In the genomic region with DNA sequence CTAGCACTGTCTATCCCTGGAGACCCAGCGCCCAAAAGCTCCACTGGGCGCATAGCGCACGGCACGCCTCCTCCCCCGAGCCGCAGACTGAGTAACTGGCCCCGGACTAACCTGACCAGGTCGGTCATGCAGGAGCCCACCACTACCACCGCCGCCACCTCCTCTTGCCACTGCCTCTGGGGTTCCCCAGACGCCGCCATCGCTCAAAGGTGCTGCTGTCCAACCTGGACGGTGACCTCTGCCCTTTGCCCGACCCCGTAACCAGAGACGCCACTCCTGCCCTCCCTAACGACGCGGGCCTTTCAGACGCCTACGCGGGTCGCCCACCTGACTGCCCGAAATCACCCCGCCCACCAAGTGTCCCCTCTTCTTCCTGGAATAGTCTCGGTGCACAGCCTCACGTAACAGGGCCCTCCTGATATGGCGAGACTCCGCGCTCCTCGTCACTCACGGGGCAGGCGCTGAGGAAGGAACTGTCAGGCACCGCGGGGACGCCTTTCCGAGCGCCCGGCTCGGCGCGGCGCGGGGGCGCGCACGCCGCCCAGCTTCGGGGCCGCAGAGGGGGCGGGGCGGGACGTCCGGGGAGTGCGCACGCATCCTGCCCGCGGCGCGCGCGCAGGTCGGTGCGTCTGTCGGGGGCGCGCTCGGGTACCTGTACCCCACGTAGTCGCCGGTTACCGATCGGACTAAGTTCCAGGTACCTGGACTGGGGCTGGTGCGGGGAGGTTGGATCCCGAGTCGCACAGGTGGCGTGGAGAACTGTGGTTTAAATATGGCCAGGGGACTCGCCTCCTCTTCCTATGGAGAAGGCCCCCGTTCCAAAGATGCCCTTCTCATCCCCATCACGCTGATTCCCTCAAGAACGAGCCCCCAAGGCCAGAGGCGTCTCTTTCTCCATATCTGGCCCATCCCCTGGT, we compare ENCODE assay signal across 8 cellular contexts. TPM values are rescaled to one million over a fixed set of nuclear protein-coding genes. Genes with fewer than 3 reads are reported as not detected.
A peak's percentile ranks its signal among the peaks of the same experiment; 100 is the strongest.
DNase-seq lines count a peak whose midpoint lies in the region; ATAC-seq and TF ChIP-seq lines count a peak whose summit lies in the region.

BABAM2 (plus strand) TSS at position 584 of the 917 bp plus-strand sequence. CDS start 3,828 bp downstream, outside the sequence.
RBKS (minus strand) TSS at position 242 of the 917 bp plus-strand sequence; CDS start at position 200, 42 bp downstream.

- H4K20me1 ChIP-seq in GM23338 (replicated peaks; ENCODE audit: insufficient read depth): no peaks in the 10 kb centered on the region
- no peaks in the 10 kb centered on the region for H4K20me1 ChIP-seq in Karpas-422 (ENCODE audit: insufficient read depth, low read depth, low read length)
- no peaks in the 10 kb centered on the region for H4K20me1 ChIP-seq in fibroblast of lung (ENCODE audit: control insufficient read depth, extremely low read depth, insufficient read depth, low read length)

- H3K4me1 Mint-ChIP-seq in GM23338: peaks cover 3% of the 10 kb centered on the region; the same call in 1 of the 3 replicates
- peaks cover 25 to 65% (median 47%) of the 10 kb centered on the region in 4 donors for H3K4me1 Mint-ChIP-seq in naive thymus-derived CD8-positive, alpha-beta T cell

- H3K79me2 ChIP-seq in GM23338 (replicated peaks; ENCODE audit: insufficient read depth): peaks cover 12% of the 10 kb centered on the region
- peaks cover 26% of the 10 kb centered on the region for H3K79me2 ChIP-seq in Karpas-422 (ENCODE audit: low read length)
- peaks cover 6% of the 10 kb centered on the region for H3K79me2 ChIP-seq in fibroblast of lung (ENCODE audit: control insufficient read depth, insufficient read depth, low read length)

- H3K4me3 ChIP-seq in GM23338 (peak within 1 kb of the TSS; percentile 87), Karpas-422 (ENCODE audit: low read length) (peak within 1 kb of the TSS; percentile 89), fibroblast of lung (replicated peaks in 1 of 4; ENCODE audit: control extremely low read depth in 1 of 4, insufficient read depth in 1 of 4, low read depth in 3 of 4, low read length in 4 of 4) (peak within 1 kb of the TSS; percentile 67 to 92 (median 86))

- H3K4me2 ChIP-seq in GM23338 (peak within 1 kb of the TSS; percentile 83), Karpas-422 (ENCODE audit: low read depth, low read length, poor library complexity, severe bottlenecking) (peak within 1 kb of the TSS; percentile 98), fibroblast of lung (ENCODE audit: extremely low read depth, insufficient read depth, low read length) (peak within 1 kb of the TSS; percentile 93)

- peak within 1 kb of the TSS; percentile 100 for H3K4me3 Mint-ChIP-seq in GM23338
- H3K4me3 Mint-ChIP-seq in naive thymus-derived CD8-positive, alpha-beta T cell: peak within 1 kb of the TSS; percentile 94 to 99 (median 98)

- H3K27ac Mint-ChIP-seq in GM23338: peak within 1 kb of the TSS; percentile 99
- peak within 1 kb of the TSS; percentile 98 to 100 (median 100) for H3K27ac Mint-ChIP-seq in naive thymus-derived CD8-positive, alpha-beta T cell

- DNase-seq in DMS79 treated with DMSO at 0.1 percent for 48 hours (lab: John Stamatoyannopoulos, UW): peak; percentile 91
- peak; percentile 91 for DNase-seq in GM23338 (ENCODE audit: low spot score)
- DNase-seq in Karpas-422: peak; percentile 96
- DNase-seq in RKO (ENCODE audit: low spot score): peak; percentile 83
- DNase-seq in activated T-helper 1 cell treated with anti-CD3 and anti-CD28 coated beads, Interleukin-2, amount 50 U/mL, for 16 hours (ENCODE audit: low read depth in 1 of 2, low spot score in 1 of 2): peak; percentile 84 to 85
- DNase-seq in fibroblast of lung (ENCODE audit: low read depth in 2 of 2): peak; percentile 77 to 83
- peak; percentile 87 to 96 (median 94) for DNase-seq in naive thymus-derived CD8-positive, alpha-beta T cell
- DNase-seq in stimulated activated naive CD4-positive, alpha-beta T cell (lab: John Stamatoyannopoulos, UW): peak; percentile 84 to 95 (median 86)

- H3K27me3 Mint-ChIP-seq in GM23338 (ENCODE audit: insufficient read depth, low read depth, poor library complexity): peaks cover 8% of the 10 kb centered on the region
- peaks cover 0 to 6% (median 0%) of the 10 kb centered on the region in 5 donors for H3K27me3 Mint-ChIP-seq in naive thymus-derived CD8-positive, alpha-beta T cell

- H3K9me2 ChIP-seq in GM23338 (ENCODE audit: insufficient read depth) (no peaks in the 10 kb centered on the region), Karpas-422 (replicated peaks; ENCODE audit: insufficient read depth, low read length) (no peaks in the 10 kb centered on the region)

- peaks cover 2% of the 10 kb centered on the region; the same call in 1 of the 3 replicates for H3K36me3 Mint-ChIP-seq in GM23338 (ENCODE audit: low read depth)
- peaks cover 0 to 16% (median 10%) of the 10 kb centered on the region in 3 donors for H3K36me3 Mint-ChIP-seq in naive thymus-derived CD8-positive, alpha-beta T cell

- no peak for TF ChIP-seq CTCF in GM23338 (conservative IDR thresholded peaks at IDR 0.05; ENCODE audit: low read depth in 2 of 2)
- no peak for TF ChIP-seq CTCF in fibroblast of lung (conservative IDR thresholded peaks at IDR 0.05 in 1 of 2, IDR thresholded peaks at IDR 0.05 in 1 of 2; ENCODE audit: low read depth in 1 of 2, low read length in 2 of 2)

- peak within 1 kb of the TSS; percentile 99 for H2AFZ ChIP-seq in GM23338
- H2AFZ ChIP-seq in Karpas-422 (ENCODE audit: low read length): peak within 1 kb of the TSS; percentile 86
- peak within 1 kb of the TSS; percentile 93 for H2AFZ ChIP-seq in fibroblast of lung (ENCODE audit: low read length)

- no peaks in the 10 kb centered on the region for H3K9me3 Mint-ChIP-seq in GM23338
- peaks cover 0 to 4% (median 0%) of the 10 kb centered on the region in 9 donors for H3K9me3 Mint-ChIP-seq in naive thymus-derived CD8-positive, alpha-beta T cell

- H3K36me3 ChIP-seq in GM23338 (ENCODE audit: insufficient read depth) (no peaks in the 10 kb centered on the region), Karpas-422 (ENCODE audit: insufficient read depth, low read length) (no peaks in the 10 kb centered on the region), fibroblast of lung (ENCODE audit: control insufficient read depth, insufficient read depth, low read length) (no peaks in the 10 kb centered on the region)

- POLR2A ChIA-PET in naive thymus-derived CD8-positive, alpha-beta T cell (lab: Charles Lee): interaction anchor here (0.6 to 1.6 kb wide), 3 partner anchors 24 to 1004 kb away, joined by 3 to 6 read pairs (median 4); partner anchors contain the start of gene WDR43

- ATAC-seq in GM23338: peak; percentile 89
- ATAC-seq in naive thymus-derived CD8-positive, alpha-beta T cell: peak; percentile 75 to 81

- H3K27ac ChIP-seq in GM23338 (ENCODE audit: low read depth) (peak within 1 kb of the TSS; percentile 97), Karpas-422 (ENCODE audit: low read length) (peak within 1 kb of the TSS; percentile 81), fibroblast of lung (ENCODE audit: insufficient read depth, low read length) (peak within 1 kb of the TSS; percentile 96)

- peak within 1 kb of the TSS; percentile 87 for H3K9ac ChIP-seq in Karpas-422 (ENCODE audit: low read length)
- H3K9ac ChIP-seq in fibroblast of lung (ENCODE audit: insufficient read depth, low read length): peak within 1 kb of the TSS; percentile 93

- H3K27me3 ChIP-seq in GM23338 (ENCODE audit: insufficient read depth): no peaks in the 10 kb centered on the region
- H3K27me3 ChIP-seq in Karpas-422 (ENCODE audit: low read length): no peaks in the 10 kb centered on the region
- H3K27me3 ChIP-seq in fibroblast of lung (ENCODE audit: control insufficient read depth, insufficient read depth, low read length): no peaks in the 10 kb centered on the region

- peaks cover 8% of the 10 kb centered on the region; the same call in 1 of the 2 replicates for H3F3A ChIP-seq in GM23338 (replicated peaks; ENCODE audit: low read depth)

- H3K4me1 ChIP-seq in GM23338 (ENCODE audit: insufficient read depth): peaks cover 5% of the 10 kb centered on the region; the same call in 1 of the 2 replicates
- peaks cover 33% of the 10 kb centered on the region for H3K4me1 ChIP-seq in Karpas-422 (ENCODE audit: low read length)
- peaks cover 10% of the 10 kb centered on the region for H3K4me1 ChIP-seq in fibroblast of lung (ENCODE audit: control insufficient read depth, extremely low read depth, insufficient read depth, low read length)

- no peaks in the 10 kb centered on the region for H3K9me3 ChIP-seq in Karpas-422 (ENCODE audit: low read length)
- H3K9me3 ChIP-seq in fibroblast of lung (ENCODE audit: control insufficient read depth, insufficient read depth, low read depth, low read length): no peaks in the 10 kb centered on the region

TF ChIP-seq in GM23338, 12 proteins besides CTCF, POLR2A, EP300 and RAD21 (continues in another document):
- TF ChIP-seq ETS1 (IDR thresholded peaks at IDR 0.05): no peak
- no peak for TF ChIP-seq EZH2 (IDR thresholded peaks at IDR 0.05; ENCODE audit: low read depth, unreplicated experiment)

RNA-seq across cellular contexts. Expression of gene BABAM2, which starts in this region (rescaled TPM):
- 21.5 and 27.9 TPM in 2 replicates for total RNA-seq in GM23338 (2014; rRNA removed; shearing (Covaris generic))
- 17.8 and 18.4 TPM in 2 replicates for polyA plus RNA-seq in GM23338 (2016; fragmentation: Nextera tagmentation; extraction: Ambion mirVana)
- total RNA-seq in Karpas-422 (2014; rRNA removed; shearing (Covaris generic); ENCODE audit: low replicate concordance): 32.9 and 40.8 TPM in 2 replicates
- total RNA-seq in fibroblast of lung: 14.4 and 25.6 TPM in 2 replicates
- 31.2 and 33.4 TPM in 2 replicates for polyA plus RNA-seq in fibroblast of lung
- polyA plus RNA-seq in fibroblast of lung (2012): 36.1 and 37.0 TPM in 2 replicates
- 21.8 and 30.7 TPM in 2 replicates for polyA minus RNA-seq in fibroblast of lung (ENCODE audit: low replicate concordance)
- total RNA-seq in naive thymus-derived CD8-positive, alpha-beta T cell: 10 to 100 TPM; 29.6 to 32.2 TPM
- polyA plus RNA-seq in naive thymus-derived CD8-positive, alpha-beta T cell: 10 to 100 TPM; 50.5 to 60.2 (median 56.2) TPM

RNA-seq across cellular contexts. Expression of gene RBKS, which starts in this region (rescaled TPM):
- total RNA-seq in GM23338 (2014; rRNA removed; shearing (Covaris generic)): 0.54 and 1.5 TPM in 2 replicates
- polyA plus RNA-seq in GM23338 (2016; fragmentation: Nextera tagmentation; extraction: Ambion mirVana) (1.3 and 1.5 TPM in 2 replicates), fibroblast of lung (1.3 and 1.6 TPM in 2 replicates)
- total RNA-seq in Karpas-422 (2014; rRNA removed; shearing (Covaris generic); ENCODE audit: low replicate concordance): 0.90 and 1.6 TPM in 2 replicates
- 1.3 and 2.6 TPM in 2 replicates for total RNA-seq in fibroblast of lung
- 1.1 and 1.9 TPM in 2 replicates for polyA plus RNA-seq in fibroblast of lung (2012)
- polyA minus RNA-seq in fibroblast of lung (ENCODE audit: low replicate concordance): 0.63 and 1.4 TPM in 2 replicates
- 1 to 10 TPM; 1.5 to 1.8 TPM for total RNA-seq in naive thymus-derived CD8-positive, alpha-beta T cell
- 1 to 10 TPM; 2.4 to 4.8 (median 3.0) TPM for polyA plus RNA-seq in naive thymus-derived CD8-positive, alpha-beta T cell

Comparison
In these comparisons a context has a peak if more than half of its experiments do, and no peak if none do; other contexts are left out.
1. Peak in every context shown above with its lines: DNase-seq, ATAC-seq, H3K4me3 ChIP-seq and H3K27ac ChIP-seq.